In genomic region chr2:26178246-26178645, GRCh38 we compare ENCODE assay signal across 11 cellular contexts. TPM values are rescaled to one million over a fixed set of nuclear protein-coding genes. Genes with fewer than 3 reads are reported as not detected.
A peak's percentile ranks its signal among the peaks of the same experiment; 100 is the strongest.
DNase-seq lines count a peak whose midpoint lies in the region; ATAC-seq, FAIRE-seq and TF ChIP-seq lines count a peak whose summit lies in the region.
"Had no signal": no experiment of that assay in that cellular context is flagged by ENCODE, and none has a peak within 500 bp of the region (broad histone marks: within the 10 kb centered on the region; RNA-seq: fewer than 3 reads in every experiment).

No MANE protein-coding gene starts in this region.

- no peak overlapping the region for H3K27ac ChIP-seq in left ventricle myocardium inferior (replicated peaks)
- H3K27ac ChIP-seq in brain microvascular endothelial cell = no peak overlapping the region
- no peak overlapping the region for H3K27ac ChIP-seq in mucosa of rectum (ENCODE audit: low read depth in 2 of 2, low read length in 2 of 2)

- intact Hi-C loops in left ventricle myocardium inferior (cut with micrococcal nuclease) (no loop called here), cardiac septum (cut with DNase I) (no loop called here)

- H3K9me3 ChIP-seq in left ventricle myocardium inferior (replicated peaks) (no peaks in the 10 kb centered on the region), mucosa of rectum (ENCODE audit: control insufficient read depth in 2 of 2, low read length in 2 of 2) (no peaks in the 10 kb centered on the region)

- TF ChIP-seq CTCF in left ventricle myocardium inferior (IDR thresholded peaks at IDR 0.05; ENCODE audit: borderline replicate concordance) (no peak), brain microvascular endothelial cell (IDR thresholded peaks at IDR 0.05; ENCODE audit: low read depth, low read length, missing control alignments) (no peak)

- peaks cover 35% of the 10 kb centered on the region for H3K27me3 ChIP-seq in left ventricle myocardium inferior (ENCODE audit: low read depth)
- H3K27me3 ChIP-seq in brain microvascular endothelial cell (replicated peaks) = peaks cover 12% of the 10 kb centered on the region
- H3K27me3 ChIP-seq in mucosa of rectum (ENCODE audit: control insufficient read depth in 2 of 2, insufficient read depth in 2 of 2, low read length in 2 of 2) = peaks cover 6 to 12% of the 10 kb centered on the region in 2 donors

- H3K4me3 ChIP-seq in left ventricle myocardium inferior (peak overlapping the region; percentile 76), brain microvascular endothelial cell (ENCODE audit: low read depth, low read length) (peak overlapping the region; percentile 56), mucosa of rectum (ENCODE audit: low read length in 2 of 2) (peak overlapping the region; percentile 37 to 61)

- no peak for FAIRE-seq in GM12892 (lab: Jason Lieb, UNC)
- FAIRE-seq: K562 had no signal

- DNase-seq in left ventricle myocardium inferior = no peak
- no peak for DNase-seq in cardiac septum (ENCODE audit: low spot score)
- no peak for DNase-seq in brain microvascular endothelial cell
- DNase-seq in GM12892 (ENCODE audit: insufficient read length) = no peak
- DNase-seq in NCI-H1694 treated with DMSO at 0.1 percent for 48 hours (lab: John Stamatoyannopoulos, UW) = no peak
- DNase-seq: activated T-cell treated with anti-CD3 and anti-CD28 coated beads, Interleukin-2, amount 50 U/mL, for 24 hours had no signal

- ATAC-seq in GM18867 (IDR thresholded peaks at IDR 0.05; ENCODE audit: unreplicated experiment) = no peak
- ATAC-seq in GM18519 (IDR thresholded peaks at IDR 0.05; ENCODE audit: low FRiP score, unreplicated experiment) = no peak

- in situ Hi-C loops in brain microvascular endothelial cell (cut with HindIII; ENCODE audit: low pct_ligation_motif_present, low sequenced_read_pairs) = no loop called here

- no peak for TF ChIP-seq POLR2A in GM12892 (IDR thresholded peaks at IDR 0.05; ENCODE audit: low read depth, low read length)

- no peak overlapping the region for H3K9ac ChIP-seq in mucosa of rectum (ENCODE audit: low read depth in 1 of 2, low read length in 2 of 2)

- H3K36me3 ChIP-seq in left ventricle myocardium inferior (no peaks in the 10 kb centered on the region), brain microvascular endothelial cell (replicated peaks) (no peaks in the 10 kb centered on the region), mucosa of rectum (ENCODE audit: control insufficient read depth in 2 of 2, insufficient read depth in 2 of 2, low read length in 2 of 2) (no peaks in the 10 kb centered on the region)

- H3K4me1 ChIP-seq in left ventricle myocardium inferior = peaks cover 22% of the 10 kb centered on the region
- H3K4me1 ChIP-seq in mucosa of rectum (ENCODE audit: control insufficient read depth in 2 of 2, insufficient read depth in 2 of 2, low read length in 2 of 2) = peaks cover 0 to 9% of the 10 kb centered on the region in 2 donors

RNA-seq across cellular contexts. Expression of gene GAREM2, which starts 5.4 kb away (rescaled TPM):
- total RNA-seq in left ventricle myocardium inferior (0.93 TPM), cardiac septum (1.1 TPM)
- polyA plus RNA-seq in GM12892 (2012; ENCODE audit: missing spikeins) = 0.70 TPM
- total RNA-seq: H4 had no signal
